1 cellular context compared by ENCODE assay signal in the genomic region with DNA sequence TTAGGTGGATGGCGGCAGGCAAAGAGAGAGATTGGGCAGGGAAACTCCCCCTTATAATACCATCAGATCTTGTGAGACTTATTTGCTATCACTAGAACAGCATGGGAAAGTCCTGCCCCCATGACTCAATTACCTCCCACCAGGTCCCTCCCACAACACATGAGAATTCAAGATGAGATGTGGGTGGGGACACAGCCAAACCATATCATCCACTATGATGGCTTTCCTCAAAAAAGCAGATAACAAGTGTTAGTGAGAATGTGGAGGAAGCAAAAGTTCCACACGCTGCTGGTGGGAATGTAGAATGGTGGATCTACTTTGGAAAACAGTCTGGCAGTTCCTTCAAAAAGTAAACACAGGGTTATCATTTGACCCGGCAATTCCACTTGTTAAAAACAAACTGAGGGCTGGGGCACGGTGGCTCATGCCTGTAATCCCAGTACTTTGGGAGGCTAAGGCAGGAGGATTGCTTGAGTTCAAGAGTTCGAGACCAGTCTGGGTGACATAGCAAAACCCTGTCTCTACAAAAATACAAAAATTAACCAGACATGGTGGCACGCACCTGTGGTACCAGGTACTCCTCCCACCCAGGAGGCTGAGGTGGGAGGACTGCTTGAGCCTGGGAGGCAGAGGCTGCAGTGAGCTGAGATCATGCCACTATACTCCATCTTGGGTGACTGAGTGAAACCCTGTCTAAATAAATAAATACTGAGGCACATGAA.
TF ChIP-seq lines count a peak whose summit lies in the region.

No MANE protein-coding gene starts in this region.

TF ChIP-seq in IMR-90, 13 proteins besides CTCF, POLR2A, EP300 and RAD21:
- no peak for TF ChIP-seq MAFK (IDR thresholded peaks at IDR 0.05; ENCODE audit: low read depth, low read length)
- no peak for TF ChIP-seq CEBPB (IDR thresholded peaks at IDR 0.05; ENCODE audit: low read depth, low read length)
- TF ChIP-seq, protein P1, sequence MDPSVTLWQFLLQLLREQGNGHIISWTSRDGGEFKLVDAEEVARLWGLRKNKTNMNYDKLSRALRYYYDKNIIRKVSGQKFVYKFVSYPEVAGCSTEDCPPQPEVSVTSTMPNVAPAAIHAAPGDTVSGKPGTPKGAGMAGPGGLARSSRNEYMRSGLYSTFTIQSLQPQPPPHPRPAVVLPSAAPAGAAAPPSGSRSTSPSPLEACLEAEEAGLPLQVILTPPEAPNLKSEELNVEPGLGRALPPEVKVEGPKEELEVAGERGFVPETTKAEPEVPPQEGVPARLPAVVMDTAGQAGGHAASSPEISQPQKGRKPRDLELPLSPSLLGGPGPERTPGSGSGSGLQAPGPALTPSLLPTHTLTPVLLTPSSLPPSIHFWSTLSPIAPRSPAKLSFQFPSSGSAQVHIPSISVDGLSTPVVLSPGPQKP (IDR thresholded peaks at IDR 0.05; ENCODE audit: borderline replicate concordance, low read depth, low read length), result no peak
- TF ChIP-seq MAZ (IDR thresholded peaks at IDR 0.05; ENCODE audit: borderline replicate concordance, low read depth, low read length), result no peak
- TF ChIP-seq FOS (IDR thresholded peaks at IDR 0.05; ENCODE audit: low read depth, low read length), result no peak
- TF ChIP-seq NFE2L2 (IDR thresholded peaks at IDR 0.05; ENCODE audit: low read depth, low read length), result no peak
- no peak for TF ChIP-seq CHD1 (IDR thresholded peaks at IDR 0.05; ENCODE audit: low read depth, low read length)
- no peak for TF ChIP-seq RCOR1 (IDR thresholded peaks at IDR 0.05; ENCODE audit: insufficient replicate concordance, low read length)
- no peak for TF ChIP-seq MXI1 (IDR thresholded peaks at IDR 0.05; ENCODE audit: borderline replicate concordance, low read depth, low read length)
- TF ChIP-seq BHLHE40 (IDR thresholded peaks at IDR 0.05; ENCODE audit: low read depth, low read length), result no peak
- no peak for TF ChIP-seq RFX5 (IDR thresholded peaks at IDR 0.05; ENCODE audit: low read depth, low read length)
- TF ChIP-seq SMC3 (IDR thresholded peaks at IDR 0.05; ENCODE audit: low read depth, low read length), result no peak
- TF ChIP-seq, protein P2, sequence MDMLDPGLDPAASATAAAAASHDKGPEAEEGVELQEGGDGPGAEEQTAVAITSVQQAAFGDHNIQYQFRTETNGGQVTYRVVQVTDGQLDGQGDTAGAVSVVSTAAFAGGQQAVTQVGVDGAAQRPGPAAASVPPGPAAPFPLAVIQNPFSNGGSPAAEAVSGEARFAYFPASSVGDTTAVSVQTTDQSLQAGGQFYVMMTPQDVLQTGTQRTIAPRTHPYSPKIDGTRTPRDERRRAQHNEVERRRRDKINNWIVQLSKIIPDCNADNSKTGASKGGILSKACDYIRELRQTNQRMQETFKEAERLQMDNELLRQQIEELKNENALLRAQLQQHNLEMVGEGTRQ (IDR thresholded peaks at IDR 0.05; ENCODE audit: low read depth, low read length), result no peak
